Comparison of ENCODE assay signal across 8 cellular contexts in the genomic region with DNA sequence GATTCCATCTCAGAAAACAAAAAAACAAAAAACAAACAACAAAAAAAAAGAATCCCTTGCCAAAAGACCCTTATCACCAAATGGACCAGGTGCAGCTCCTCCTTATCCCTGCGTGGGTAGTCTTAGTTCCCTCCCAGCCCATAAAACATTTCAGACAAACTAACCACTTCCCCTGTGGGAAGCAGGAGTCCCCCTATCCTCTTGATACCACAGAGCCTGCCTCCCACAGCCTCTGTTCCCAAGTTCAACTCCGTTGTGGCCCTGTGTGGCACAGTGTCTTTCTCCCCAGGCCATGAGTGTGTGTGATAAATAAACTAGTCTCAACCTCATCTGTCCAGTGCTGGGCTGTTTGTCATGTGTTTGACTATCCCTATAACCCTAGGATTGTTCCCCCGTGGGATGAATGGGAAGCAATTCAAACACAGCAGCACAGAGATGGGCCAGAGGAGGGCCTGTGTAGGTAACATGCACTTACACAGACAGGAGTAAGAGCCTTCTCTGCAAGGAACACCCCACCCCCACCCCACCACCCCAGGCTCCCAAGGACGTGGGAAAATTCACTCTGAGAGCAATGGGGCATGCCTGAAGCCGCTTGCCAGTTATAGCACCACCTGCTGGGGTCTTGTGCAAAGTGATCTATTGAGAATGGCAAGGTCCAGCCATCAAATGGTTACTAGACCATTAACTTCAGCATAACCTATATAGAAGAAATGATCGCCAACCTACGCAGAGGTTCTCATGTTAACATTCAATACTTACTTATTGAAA.
DNase-seq lines count a peak whose midpoint lies in the region; ATAC-seq and TF ChIP-seq lines count a peak whose summit lies in the region.

No MANE protein-coding gene starts in this region.

- DNase-seq in A673 (ENCODE audit: low spot score) (peak; percentile 73), right lobe of liver (no peak), right atrium auricular region (ENCODE audit: low spot score) (no peak)

- TF ChIP-seq CTCF in A673 (conservative IDR thresholded peaks at IDR 0.05; ENCODE audit: low read depth, low read length) (peak; percentile 77), GM12874 (IDR thresholded peaks at IDR 0.05; ENCODE audit: insufficient read depth, low read depth, low read length) (peak; percentile 65), SU-DHL-6 (IDR thresholded peaks at IDR 0.05; ENCODE audit: insufficient read depth, low read length, poor library complexity, severe bottlenecking) (peak; percentile 24), right lobe of liver (IDR thresholded peaks at IDR 0.05) (peak in 3 of 4 donors; percentile 27 to 45 (median 29)), right atrium auricular region (IDR thresholded peaks at IDR 0.05) (peak in 1 of 2 donors; percentile 20)

- H3K27me3 ChIP-seq in A673 (replicated peaks; ENCODE audit: insufficient read depth, low read depth, low read length, poor library complexity): no peaks in the 10 kb centered on the region
- H3K27me3 ChIP-seq in SU-DHL-6 (ENCODE audit: low read length): no peaks in the 10 kb centered on the region
- H3K27me3 ChIP-seq in right lobe of liver: no peaks in the 10 kb centered on the region
- no peaks in the 10 kb centered on the region for H3K27me3 ChIP-seq in right atrium auricular region

- no peaks in the 10 kb centered on the region for H3F3A ChIP-seq in SU-DHL-6 (ENCODE audit: insufficient read depth)

- no peaks in the 10 kb centered on the region for H3K79me2 ChIP-seq in SU-DHL-6 (ENCODE audit: insufficient read depth, low read length)

- no peak overlapping the region for H3K4me2 ChIP-seq in SU-DHL-6 (ENCODE audit: low read depth, low read length, poor library complexity, severe bottlenecking)

- H3K4me3 ChIP-seq in A673 (ENCODE audit: low read depth, low read length, poor library complexity, severe bottlenecking) (no peak overlapping the region), SU-DHL-6 (ENCODE audit: insufficient read depth, low read length, poor library complexity, severe bottlenecking) (no peak overlapping the region), right lobe of liver (no peak overlapping the region), right atrium auricular region (no peak overlapping the region)

- H3K9me2 ChIP-seq in SU-DHL-6 (replicated peaks; ENCODE audit: insufficient read depth, low read length): no peaks in the 10 kb centered on the region

- no peak overlapping the region for H2AFZ ChIP-seq in SU-DHL-6 (ENCODE audit: low read depth, low read length, severe bottlenecking)

- H3K27ac ChIP-seq in A673 (ENCODE audit: low read depth, low read length, poor library complexity, severe bottlenecking) (no peak overlapping the region), SU-DHL-6 (ENCODE audit: low read depth, low read length) (no peak overlapping the region), right lobe of liver (no peak overlapping the region), right atrium auricular region (no peak overlapping the region)

- no peaks in the 10 kb centered on the region for H4K20me1 ChIP-seq in SU-DHL-6 (ENCODE audit: low read depth, low read length)

- POLR2A ChIA-PET in A673 (lab: Charles Lee; ENCODE audit: low non-redundant PET): no interaction called here

- no peak for TF ChIP-seq POLR2A in right lobe of liver (IDR thresholded peaks at IDR 0.05)

- CTCF ChIA-PET in A673 (lab: Charles Lee): no interaction called here

- H3K4me1 ChIP-seq in A673 (ENCODE audit: insufficient read depth, low read length, poor library complexity, severe bottlenecking) (no peaks in the 10 kb centered on the region), right lobe of liver (no peaks in the 10 kb centered on the region), right atrium auricular region (no peaks in the 10 kb centered on the region)

- 37% methylated on average over 6 of the region's 7 CpGs for WGBS in right lobe of liver (ENCODE audit: insufficient coverage, low coverage, low lambda C conversion rate, missing lambda C conversion rate)

- H3K9ac ChIP-seq in SU-DHL-6 (ENCODE audit: low read length): no peak overlapping the region

- ATAC-seq in HG03378 (IDR thresholded peaks at IDR 0.05; ENCODE audit: unreplicated experiment) (peak; percentile 42), right lobe of liver (peak in 3 of 4 donors; percentile 29 to 43 (median 39)), HG03097 (IDR thresholded peaks at IDR 0.05; ENCODE audit: low FRiP score, unreplicated experiment) (no peak), HG02970 (IDR thresholded peaks at IDR 0.05; ENCODE audit: low FRiP score, unreplicated experiment) (no peak)

- H3K36me3 ChIP-seq in A673 (ENCODE audit: insufficient read depth, low read length, poor library complexity, severe bottlenecking) (no peaks in the 10 kb centered on the region), SU-DHL-6 (ENCODE audit: low read length) (no peaks in the 10 kb centered on the region), right lobe of liver (no peaks in the 10 kb centered on the region), right atrium auricular region (no peaks in the 10 kb centered on the region)

- H3K9me3 ChIP-seq in A673 (ENCODE audit: low read depth, low read length, poor library complexity, severe bottlenecking) (no peaks in the 10 kb centered on the region), SU-DHL-6 (ENCODE audit: insufficient read depth, low read length) (no peaks in the 10 kb centered on the region), right lobe of liver (no peaks in the 10 kb centered on the region), right atrium auricular region (no peaks in the 10 kb centered on the region)

- BruUV-seq in A673 (replicated peaks; lab: Mats Ljungman, UMichigan): no TSS peak

- intact Hi-C loops in A673 (cut with micrococcal nuclease; ENCODE audit: unreplicated experiment) (no loop called here), right lobe of liver (cut with DNase I) (no loop called here)

Comparison
In these comparisons a context has a peak if more than half of its experiments do, and no peak if none do; other contexts are left out.
1. ATAC-seq: peak in HG03378 (single experiment) and right lobe of liver (3 of 4); none in HG03097 (single experiment) and HG02970 (single experiment).